9 cellular contexts compared by ENCODE assay signal in genomic region chr2:919672-920071, GRCh38. TPM values are rescaled to one million over a fixed set of nuclear protein-coding genes. Genes with fewer than 3 reads are reported as not detected.
"Had no signal": no experiment of that assay in that cellular context is flagged by ENCODE, and none has a peak within 500 bp of the region (broad histone marks: within the 10 kb centered on the region; RNA-seq: fewer than 3 reads in every experiment).

No MANE protein-coding gene starts in this region.

- DNase-seq: GDM1, GF-D8 had no signal

- H3K4me3 ChIP-seq: GM12878 had no signal

- ATAC-seq: GM12878 had no signal

- FAIRE-seq: G401.6, GM12878, GM12891, GM12892, GM18507, GM19239 had no signal

RNA-seq across cellular contexts. Expression of gene SNTG2, which starts 31.0 kb away (rescaled TPM):
- total RNA-seq: G401, GM12878 had no signal
- polyA plus RNA-seq: GM12878 had no signal
